ENCODE assay signal across 8 cellular contexts in the genomic region with DNA sequence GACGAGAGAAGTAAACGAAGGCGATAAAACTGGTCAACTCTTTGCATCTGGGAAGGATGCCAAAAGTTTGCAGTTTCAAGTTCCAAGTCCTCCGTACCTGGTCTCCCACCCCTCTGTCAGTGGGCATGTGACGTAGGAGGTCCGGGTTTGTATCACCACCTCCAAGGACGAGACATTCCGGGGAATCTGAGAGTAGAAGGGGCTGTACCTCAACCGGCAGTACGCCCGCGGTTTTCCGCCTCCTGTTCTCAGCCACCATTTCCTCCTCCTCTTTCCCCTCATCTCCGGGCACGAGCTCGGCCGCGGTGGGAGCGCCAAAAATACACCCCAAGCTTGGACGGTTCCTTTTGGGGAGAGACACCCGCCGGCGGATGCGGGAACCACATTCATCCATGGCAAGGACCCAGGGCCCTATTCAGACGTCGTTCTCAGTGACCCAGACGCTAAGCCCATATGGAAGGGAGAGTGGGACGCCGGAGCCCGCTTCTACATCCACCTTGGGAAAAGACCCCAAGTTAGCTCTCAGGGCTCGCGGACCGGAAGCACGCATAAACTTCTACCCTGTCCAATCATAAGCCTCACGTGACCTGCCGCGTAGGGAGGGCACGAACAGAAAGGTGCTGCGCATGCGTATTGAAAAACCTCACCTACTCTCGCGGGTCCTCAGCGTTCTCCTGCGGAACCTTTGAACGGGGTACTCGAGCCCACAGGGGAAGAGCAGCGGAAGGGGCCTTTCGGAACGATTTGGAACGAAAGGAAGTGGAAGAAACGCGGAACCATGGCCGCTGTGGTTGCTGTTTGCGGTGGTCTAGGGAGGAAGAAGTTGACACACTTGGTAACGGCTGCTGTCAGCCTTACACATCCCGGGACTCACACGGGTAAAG. TPM values are rescaled to one million over a fixed set of nuclear protein-coding genes. Genes with fewer than 3 reads are reported as not detected.
DNase-seq lines count a peak whose midpoint lies in the region; ATAC-seq and TF ChIP-seq lines count a peak whose summit lies in the region.

A gene with protein sequence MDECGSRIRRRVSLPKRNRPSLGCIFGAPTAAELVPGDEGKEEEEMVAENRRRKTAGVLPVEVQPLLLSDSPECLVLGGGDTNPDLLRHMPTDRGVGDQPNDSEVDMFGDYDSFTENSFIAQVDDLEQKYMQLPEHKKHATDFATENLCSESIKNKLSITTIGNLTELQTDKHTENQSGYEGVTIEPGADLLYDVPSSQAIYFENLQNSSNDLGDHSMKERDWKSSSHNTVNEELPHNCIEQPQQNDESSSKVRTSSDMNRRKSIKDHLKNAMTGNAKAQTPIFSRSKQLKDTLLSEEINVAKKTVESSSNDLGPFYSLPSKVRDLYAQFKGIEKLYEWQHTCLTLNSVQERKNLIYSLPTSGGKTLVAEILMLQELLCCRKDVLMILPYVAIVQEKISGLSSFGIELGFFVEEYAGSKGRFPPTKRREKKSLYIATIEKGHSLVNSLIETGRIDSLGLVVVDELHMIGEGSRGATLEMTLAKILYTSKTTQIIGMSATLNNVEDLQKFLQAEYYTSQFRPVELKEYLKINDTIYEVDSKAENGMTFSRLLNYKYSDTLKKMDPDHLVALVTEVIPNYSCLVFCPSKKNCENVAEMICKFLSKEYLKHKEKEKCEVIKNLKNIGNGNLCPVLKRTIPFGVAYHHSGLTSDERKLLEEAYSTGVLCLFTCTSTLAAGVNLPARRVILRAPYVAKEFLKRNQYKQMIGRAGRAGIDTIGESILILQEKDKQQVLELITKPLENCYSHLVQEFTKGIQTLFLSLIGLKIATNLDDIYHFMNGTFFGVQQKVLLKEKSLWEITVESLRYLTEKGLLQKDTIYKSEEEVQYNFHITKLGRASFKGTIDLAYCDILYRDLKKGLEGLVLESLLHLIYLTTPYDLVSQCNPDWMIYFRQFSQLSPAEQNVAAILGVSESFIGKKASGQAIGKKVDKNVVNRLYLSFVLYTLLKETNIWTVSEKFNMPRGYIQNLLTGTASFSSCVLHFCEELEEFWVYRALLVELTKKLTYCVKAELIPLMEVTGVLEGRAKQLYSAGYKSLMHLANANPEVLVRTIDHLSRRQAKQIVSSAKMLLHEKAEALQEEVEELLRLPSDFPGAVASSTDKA (minus strand): TSS at position 524 of the 884 bp plus-strand sequence. CDS start 130 bp downstream, at position 394.
A gene (plus strand): TSS at position 759 of the 884 bp plus-strand sequence. CDS start 20 bp downstream, at position 779.

- no peaks in the 10 kb centered on the region for H3K9me3 ChIP-seq in mucosa of rectum (ENCODE audit: control insufficient read depth in 2 of 2, low read length in 2 of 2)

- peaks cover 16 to 31% of the 10 kb centered on the region in 2 donors for H3K36me3 ChIP-seq in mucosa of rectum (ENCODE audit: control insufficient read depth in 2 of 2, insufficient read depth in 2 of 2, low read length in 2 of 2)

- no peaks in the 10 kb centered on the region for H3K9me3 Mint-ChIP-seq in activated T-cell treated with anti-CD3 and anti-CD28 coated beads, Interleukin-2, amount 50 U/mL, for 24 hours

- peaks cover 3 to 9% of the 10 kb centered on the region in 2 donors for H3K4me1 ChIP-seq in mucosa of rectum (ENCODE audit: control insufficient read depth in 2 of 2, insufficient read depth in 2 of 2, low read length in 2 of 2)

- peaks cover 55% of the 10 kb centered on the region for H3K4me1 Mint-ChIP-seq in activated T-cell treated with anti-CD3 and anti-CD28 coated beads, Interleukin-2, amount 50 U/mL, for 24 hours (ENCODE audit: low read depth)

- H3K9ac ChIP-seq in mucosa of rectum (ENCODE audit: low read depth in 1 of 2, low read length in 2 of 2) = peak within 1 kb of the TSS; percentile 94 to 100

- H3K4me3 ChIP-seq in mucosa of rectum (ENCODE audit: low read length in 2 of 2) = peak within 1 kb of the TSS; percentile 85 to 90

- TF ChIP-seq POLR2A in erythroblast (IDR thresholded peaks at IDR 0.05; ENCODE audit: low read length) = peak; percentile 98

- peak; percentile 97 for DNase-seq in DMS79 treated with DMSO at 0.1 percent for 48 hours (lab: John Stamatoyannopoulos, UW)
- DNase-seq in KG1 (lab: John Stamatoyannopoulos, UW) = peak; percentile 97
- DNase-seq in activated T-cell treated with anti-CD3 and anti-CD28 coated beads, Interleukin-2, amount 50 U/mL, for 24 hours = peak; percentile 91
- peak; percentile 97 to 99 for DNase-seq in erythroblast (lab: John Stamatoyannopoulos, UW)
- peak; percentile 95 for DNase-seq in stimulated activated CD8-positive, alpha-beta memory T cell treated with anti-CD3 and anti-CD28 coated beads, Interleukin-4, amount 100 ng/mL, for 48 hours

- H3K27ac ChIP-seq in mucosa of rectum (ENCODE audit: low read depth in 2 of 2, low read length in 2 of 2) = peak within 1 kb of the TSS; percentile 97 to 98

- H3K27me3 Mint-ChIP-seq in activated T-cell treated with anti-CD3 and anti-CD28 coated beads, Interleukin-2, amount 50 U/mL, for 24 hours = no peaks in the 10 kb centered on the region

- peak; percentile 93 for ATAC-seq in GM21723 (IDR thresholded peaks at IDR 0.05; ENCODE audit: unreplicated experiment)

- H3K4me3 Mint-ChIP-seq in activated T-cell treated with anti-CD3 and anti-CD28 coated beads, Interleukin-2, amount 50 U/mL, for 24 hours = peak within 1 kb of the TSS; percentile 98

- H3K36me3 Mint-ChIP-seq in activated T-cell treated with anti-CD3 and anti-CD28 coated beads, Interleukin-2, amount 50 U/mL, for 24 hours (ENCODE audit: low read depth) = peaks cover 94% of the 10 kb centered on the region

- peak within 1 kb of the TSS; percentile 100 for H3K27ac Mint-ChIP-seq in activated T-cell treated with anti-CD3 and anti-CD28 coated beads, Interleukin-2, amount 50 U/mL, for 24 hours

- H3K27me3 ChIP-seq in mucosa of rectum (ENCODE audit: control insufficient read depth in 2 of 2, insufficient read depth in 2 of 2, low read length in 2 of 2) = no peaks in the 10 kb centered on the region

TF ChIP-seq in PFSK-1, 5 proteins besides CTCF, POLR2A, EP300 and RAD21:
- TF ChIP-seq SIN3A (IDR thresholded peaks at IDR 0.05; ENCODE audit: borderline replicate concordance, insufficient read depth, low read length) (peak; percentile 93), TAF1 (IDR thresholded peaks at IDR 0.05; ENCODE audit: borderline replicate concordance, insufficient read depth, low read length) (peak; percentile 96), POLR2AphosphoS5 (IDR thresholded peaks at IDR 0.05; ENCODE audit: low read depth, low read length) (peak; percentile 95), FOXP2 (optimal IDR thresholded peaks at IDR 0.05; ENCODE audit: borderline replicate concordance, extremely low read depth, extremely low read length, insufficient read depth) (no peak)
- TF ChIP-seq, protein P1, sequence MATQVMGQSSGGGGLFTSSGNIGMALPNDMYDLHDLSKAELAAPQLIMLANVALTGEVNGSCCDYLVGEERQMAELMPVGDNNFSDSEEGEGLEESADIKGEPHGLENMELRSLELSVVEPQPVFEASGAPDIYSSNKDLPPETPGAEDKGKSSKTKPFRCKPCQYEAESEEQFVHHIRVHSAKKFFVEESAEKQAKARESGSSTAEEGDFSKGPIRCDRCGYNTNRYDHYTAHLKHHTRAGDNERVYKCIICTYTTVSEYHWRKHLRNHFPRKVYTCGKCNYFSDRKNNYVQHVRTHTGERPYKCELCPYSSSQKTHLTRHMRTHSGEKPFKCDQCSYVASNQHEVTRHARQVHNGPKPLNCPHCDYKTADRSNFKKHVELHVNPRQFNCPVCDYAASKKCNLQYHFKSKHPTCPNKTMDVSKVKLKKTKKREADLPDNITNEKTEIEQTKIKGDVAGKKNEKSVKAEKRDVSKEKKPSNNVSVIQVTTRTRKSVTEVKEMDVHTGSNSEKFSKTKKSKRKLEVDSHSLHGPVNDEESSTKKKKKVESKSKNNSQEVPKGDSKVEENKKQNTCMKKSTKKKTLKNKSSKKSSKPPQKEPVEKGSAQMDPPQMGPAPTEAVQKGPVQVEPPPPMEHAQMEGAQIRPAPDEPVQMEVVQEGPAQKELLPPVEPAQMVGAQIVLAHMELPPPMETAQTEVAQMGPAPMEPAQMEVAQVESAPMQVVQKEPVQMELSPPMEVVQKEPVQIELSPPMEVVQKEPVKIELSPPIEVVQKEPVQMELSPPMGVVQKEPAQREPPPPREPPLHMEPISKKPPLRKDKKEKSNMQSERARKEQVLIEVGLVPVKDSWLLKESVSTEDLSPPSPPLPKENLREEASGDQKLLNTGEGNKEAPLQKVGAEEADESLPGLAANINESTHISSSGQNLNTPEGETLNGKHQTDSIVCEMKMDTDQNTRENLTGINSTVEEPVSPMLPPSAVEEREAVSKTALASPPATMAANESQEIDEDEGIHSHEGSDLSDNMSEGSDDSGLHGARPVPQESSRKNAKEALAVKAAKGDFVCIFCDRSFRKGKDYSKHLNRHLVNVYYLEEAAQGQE (IDR thresholded peaks at IDR 0.05; ENCODE audit: insufficient read depth in 1 of 2, low read depth in 2 of 2, low read length in 2 of 2) = peak in 1 of 2 experiments; percentile 70; a peak in 2 of 4 replicates
TF ChIP-seq in PFSK-1: peak in this region for 4.

RNA-seq across cellular contexts. Expression of the first gene that starts in this region (rescaled TPM):
- 3.4 TPM for polyA plus RNA-seq in PFSK-1 (2012; ENCODE audit: insufficient read length, low read depth)

RNA-seq across cellular contexts. Expression of the second gene that starts in this region (rescaled TPM):
- polyA plus RNA-seq in PFSK-1 (2012; ENCODE audit: insufficient read length, low read depth) = 84.2 TPM

Comparison
In these comparisons a context has a peak if more than half of its experiments do, and no peak if none do; other contexts are left out.
1. Peak in every context shown above with its lines: DNase-seq, ATAC-seq, H3K4me3 ChIP-seq and H3K27ac ChIP-seq.